ENCODE assay signal across 27 cellular contexts in genomic region chr5:176425791-176426190, GRCh38.
"Had no signal": no experiment of that assay in that cellular context is flagged by ENCODE, and none has a peak within 500 bp of the region (broad histone marks: within the 10 kb centered on the region; RNA-seq: fewer than 3 reads in every experiment).

No MANE protein-coding gene starts in this region.

- H3K4me3 ChIP-seq: K562, SJSA1 had no signal

- H3K36me3 Mint-ChIP-seq: brain had no signal

- DNase-seq: activated CD4-positive, alpha-beta T cell treated with anti-CD3 and anti-CD28 coated beads for 4 hours; activated CD8-positive, alpha-beta memory T cell treated with anti-CD3 and anti-CD28 coated beads, Interleukin-2, amount 50 U/mL, for 4 hours; activated CD8-positive, alpha-beta T cell treated with anti-CD3 and anti-CD28 coated beads for 36 hours; activated gamma-delta T cell treated with Interleukin-2 at 50 U/mL for 16 hours; activated naive CD4-positive, alpha-beta T cell treated with anti-CD3 and anti-CD28 coated beads, Interleukin-2, amount 50 U/mL, for 16 hours; activated T-cell treated with anti-CD3 and anti-CD28 coated beads, Interleukin-2, amount 50 U/mL, for 72 hours; Karpas-422; MM.1S; NCI-H1105; NCI-H1436; NCI-H1694 treated with DMSO at 0.1 percent for 48 hours; NCI-H2029 treated with DMSO at 0.1 percent for 48 hours; NCI-H345; NCI-H510A; NCI-H69; NK-92 treated with Interleukin-12 subunit alpha and Interleukin-12 subunit beta, amount 100 ng/mL, for 24 hours; RPMI8226; SHP77 had no signal

- H3K27ac Mint-ChIP-seq: activated CD8-positive, alpha-beta T cell treated with anti-CD3 and anti-CD28 coated beads for 36 hours; activated T-cell treated with anti-CD3 and anti-CD28 coated beads, Interleukin-2, amount 50 U/mL, for 72 hours; activated T-helper 2 cell treated with anti-CD3 and anti-CD28 coated beads, Interferon-gamma antibody, Interleukin-2, Interleukin-4, amounts not matched to agents 10 μg/mL and 5 μg/mL and 100 μg/mL, durations not matched to agents 14 hours and 24 hours and 36 hours; T-helper 1 cell treated with Interleukin-12 subunit alpha and Interleukin-12 subunit beta and Interleukin-4 antibody, amounts not matched to agents 30 μg/mL and 1 μg/mL, for 36 hours had no signal

- H3K27ac ChIP-seq: SJSA1 had no signal

- H3K36me3 ChIP-seq: SJSA1 had no signal

- ATAC-seq: activated CD4-positive, CD25-positive, alpha-beta regulatory T cell treated with anti-CD3 and anti-CD28 coated beads, Interleukin-2, amount 50 U/mL, for 24 hours; activated CD8-positive, alpha-beta T cell treated with anti-CD3 and anti-CD28 coated beads for 36 hours; activated T-cell treated with anti-CD3 and anti-CD28 coated beads, Interleukin-2, amount 50 U/mL, for 72 hours; K562; Panc1; SK-N-SH treated with all-trans-retinoic acid at 6 μM for 48 hours had no signal

- H3K4me3 Mint-ChIP-seq: activated CD8-positive, alpha-beta T cell treated with anti-CD3 and anti-CD28 coated beads for 36 hours; activated T-cell treated with anti-CD3 and anti-CD28 coated beads, Interleukin-2, amount 50 U/mL, for 72 hours; brain; T-helper 1 cell treated with Interleukin-12 subunit alpha and Interleukin-12 subunit beta and Interleukin-4 antibody, amounts not matched to agents 30 μg/mL and 1 μg/mL, for 36 hours had no signal

- H3K4me1 Mint-ChIP-seq: brain had no signal

- FAIRE-seq: astrocyte, K562 had no signal
